19 cellular contexts compared by ENCODE assay signal in genomic region chr7:132765861-132766260, GRCh38.
DNase-seq lines count a peak whose midpoint lies in the region; ATAC-seq and TF ChIP-seq lines count a peak whose summit lies in the region.
"Had no signal": no experiment of that assay in that cellular context is flagged by ENCODE, and none has a peak within 500 bp of the region (broad histone marks: within the 10 kb centered on the region; RNA-seq: fewer than 3 reads in every experiment).

No MANE protein-coding gene starts in this region.

- no peak overlapping the region for H4K8ac ChIP-seq in neuronal stem cell (ENCODE audit: low read depth, low read length)

- DNase-seq in GM23338 (ENCODE audit: low spot score) (no peak), WTC11 (ENCODE audit: low spot score) (no peak), neuronal stem cell (ENCODE audit: low spot score) (no peak), posterior vena cava (ENCODE audit: low spot score) (peak; percentile 56), NCI-H1092 treated with DMSO at 0.1 percent for 48 hours (lab: John Stamatoyannopoulos, UW) (no peak), cortex of kidney (lab: John Stamatoyannopoulos, UW) (no peak)
- no peak for DNase-seq in NK-92 treated with Interleukin-12 subunit alpha and Interleukin-12 subunit beta, amount 100 ng/mL, for 24 hours (lab: John Stamatoyannopoulos, UW)
- DNase-seq: AML-193; Caco-2; Calu3; CD4-positive, alpha-beta T cell; CD8-positive, alpha-beta T cell; DMS79 treated with DMSO at 0.1 percent for 48 hours; GF-D8 had no signal

- no peak overlapping the region for H2BK120ac ChIP-seq in neuronal stem cell (ENCODE audit: low read depth, low read length)

- no peak for TF ChIP-seq CTCF in GM23338 (conservative IDR thresholded peaks at IDR 0.05; ENCODE audit: low read depth in 2 of 2)
- no peak for TF ChIP-seq CTCF in WTC11 (IDR thresholded peaks at IDR 0.05)

- no peak overlapping the region for H3K4ac ChIP-seq in neuronal stem cell (ENCODE audit: low read length)

- no peaks in the 10 kb centered on the region for H3F3A ChIP-seq in GM23338 (replicated peaks; ENCODE audit: low read depth)

- H3K4me1 ChIP-seq in GM23338 (ENCODE audit: insufficient read depth) = no peaks in the 10 kb centered on the region
- no peaks in the 10 kb centered on the region for H3K4me1 ChIP-seq in neuronal stem cell (ENCODE audit: control insufficient read depth in 2 of 2, insufficient read depth in 1 of 2, low read depth in 1 of 2, low read length in 2 of 2)
- H3K4me1 ChIP-seq: Caco-2 had no signal

- H2AK5ac ChIP-seq in neuronal stem cell (ENCODE audit: low read depth, low read length) = no peak overlapping the region

- no peak overlapping the region for H3K4me3 ChIP-seq in GM23338
- no peak overlapping the region for H3K4me3 ChIP-seq in neuronal stem cell (ENCODE audit: low read length in 2 of 2)
- H3K4me3 ChIP-seq: A549; BLaER1 treated with 17β-estradiol and CSF1 and Interleukin-3, amounts not matched to agents 10 nM and 100 nM had no signal

- H2AFZ ChIP-seq in GM23338 (peak overlapping the region; percentile 56), neuronal stem cell (ENCODE audit: low read length) (no peak overlapping the region)

- no peak overlapping the region for H3K9ac ChIP-seq in neuronal stem cell (ENCODE audit: low read depth, low read length, poor library complexity)
- H3K9ac ChIP-seq: BLaER1 treated with 17β-estradiol and CSF1 and Interleukin-3, amounts not matched to agents 10 nM and 100 nM had no signal

- no peak overlapping the region for H3K4me3 Mint-ChIP-seq in GM23338
- no peak overlapping the region for H3K4me3 Mint-ChIP-seq in WTC11
- H3K4me3 Mint-ChIP-seq: B cell; CD4-positive, alpha-beta T cell; CD8-positive, alpha-beta T cell had no signal

- no peak overlapping the region for H3K4me2 ChIP-seq in GM23338
- H3K4me2 ChIP-seq in neuronal stem cell (ENCODE audit: insufficient read depth, low read length, poor library complexity, severe bottlenecking) = no peak overlapping the region
- H3K4me2 ChIP-seq: A549; BLaER1 treated with 17β-estradiol and CSF1 and Interleukin-3, amounts not matched to agents 10 nM and 100 nM had no signal

- H2BK5ac ChIP-seq in neuronal stem cell (ENCODE audit: low read length) = no peak overlapping the region

- H3K36me3 Mint-ChIP-seq in GM23338 (ENCODE audit: low read depth) (no peaks in the 10 kb centered on the region; the same call in 2 of the 3 replicates), WTC11 (peaks cover 10% of the 10 kb centered on the region)

- intact Hi-C loops in posterior vena cava (cut with DNase I) = no loop called here

- no peaks in the 10 kb centered on the region for H3K79me1 ChIP-seq in neuronal stem cell (ENCODE audit: low read depth, low read length)

- H2BK15ac ChIP-seq in neuronal stem cell (ENCODE audit: low read length) = no peak overlapping the region

- no CpG with 5 or more reads among the region's 11 CpGs for WGBS in neuronal stem cell (ENCODE audit: extremely low coverage in 2 of 2, insufficient read length in 2 of 2, insufficient replicate concordance in 1 of 2), 2 donors

- no peak overlapping the region for H3K14ac ChIP-seq in neuronal stem cell (ENCODE audit: low read length)

- ATAC-seq in GM23338 = no peak
- ATAC-seq in WTC11 = no peak
- ATAC-seq: CD8-positive, alpha-beta T cell had no signal

- peaks cover 4% of the 10 kb centered on the region for H3K27me3 Mint-ChIP-seq in GM23338 (ENCODE audit: insufficient read depth, low read depth, poor library complexity)
- H3K27me3 Mint-ChIP-seq in WTC11 (ENCODE audit: low read depth) = no peaks in the 10 kb centered on the region; the same call in 1 of the 2 replicates
- H3K27me3 Mint-ChIP-seq: CD4-positive, alpha-beta T cell had no signal

- H3K27me3 ChIP-seq in GM23338 (ENCODE audit: insufficient read depth) (no peaks in the 10 kb centered on the region), neuronal stem cell (ENCODE audit: control insufficient read depth in 3 of 3, insufficient read depth in 3 of 3, low read depth in 1 of 3, low read length in 3 of 3) (no peaks in the 10 kb centered on the region)
- H3K27me3 ChIP-seq: BLaER1 treated with 17β-estradiol and CSF1 and Interleukin-3, amounts not matched to agents 10 nM and 100 nM had no signal

- no peak overlapping the region for H2BK12ac ChIP-seq in neuronal stem cell (ENCODE audit: low read length)

- H3K23ac ChIP-seq in neuronal stem cell (ENCODE audit: low read depth, low read length, poor library complexity) = no peak overlapping the region

- no peaks in the 10 kb centered on the region for H3K79me2 ChIP-seq in GM23338 (replicated peaks; ENCODE audit: insufficient read depth)

- no peaks in the 10 kb centered on the region for H3K9me3 ChIP-seq in neuronal stem cell (replicated peaks in 1 of 2; ENCODE audit: control insufficient read depth in 2 of 2, insufficient read depth in 1 of 2, low read depth in 1 of 2, low read length in 2 of 2)
- H3K9me3 ChIP-seq: Caco-2 had no signal

- H3K18ac ChIP-seq in neuronal stem cell (ENCODE audit: low read length) = peak overlapping the region; percentile 16

- no peak overlapping the region for H3K27ac Mint-ChIP-seq in GM23338
- H3K27ac Mint-ChIP-seq in WTC11 = 0 out of 2 replicates have a peak overlapping the region, but pooled peaks have one; percentile 50
- H3K27ac Mint-ChIP-seq: B cell; CD4-positive, alpha-beta T cell; CD8-positive, alpha-beta T cell had no signal

- H3K9me2 ChIP-seq in GM23338 (ENCODE audit: insufficient read depth) = 0 out of 2 replicates have a peak, but pooled peaks cover 6% of the 10 kb centered on the region

- H3K9me3 Mint-ChIP-seq in GM23338 = peaks cover 13% of the 10 kb centered on the region
- peaks cover 19% of the 10 kb centered on the region for H3K9me3 Mint-ChIP-seq in WTC11

- POLR2A ChIA-PET in WTC11 (lab: Charles Lee) = no interaction called here

- CTCF ChIA-PET in WTC11 (lab: Charles Lee) = interaction anchor here (1.3 kb wide), 1 partner anchor 370 kb away, joined by 3 read pairs; no protein-coding TSS in a partner anchor

- H3K4me1 Mint-ChIP-seq in GM23338 (0 out of 3 replicates have a peak, but pooled peaks cover under 1% of the 10 kb centered on the region), WTC11 (peaks cover 1% of the 10 kb centered on the region)

- no peak overlapping the region for H4K91ac ChIP-seq in neuronal stem cell (ENCODE audit: low read depth, low read length, poor library complexity)

- H3K27ac ChIP-seq in GM23338 (ENCODE audit: low read depth) = no peak overlapping the region
- H3K27ac ChIP-seq in neuronal stem cell (replicated peaks; ENCODE audit: low read length) = no peak overlapping the region
- H3K27ac ChIP-seq: 22Rv1; BLaER1 treated with 17β-estradiol and CSF1 and Interleukin-3, amounts not matched to agents 10 nM and 100 nM; C4-2B had no signal

- no peaks in the 10 kb centered on the region for H4K20me1 ChIP-seq in GM23338 (replicated peaks; ENCODE audit: insufficient read depth)
- H4K20me1 ChIP-seq: BLaER1 treated with 17β-estradiol and CSF1 and Interleukin-3, amounts not matched to agents 10 nM and 100 nM had no signal

- 0 out of 2 replicates have a peak, but pooled peaks cover 4% of the 10 kb centered on the region for H3K36me3 ChIP-seq in GM23338 (ENCODE audit: insufficient read depth)
- H3K36me3 ChIP-seq in neuronal stem cell (replicated peaks in 1 of 2; ENCODE audit: control insufficient read depth in 2 of 2, insufficient read depth in 2 of 2, low read length in 2 of 2) = no peaks in the 10 kb centered on the region
- H3K36me3 ChIP-seq: BLaER1 treated with 17β-estradiol and CSF1 and Interleukin-3, amounts not matched to agents 10 nM and 100 nM had no signal

TF ChIP-seq in GM23338, 12 proteins besides CTCF, POLR2A, EP300 and RAD21 (continues in another document):
- TF ChIP-seq EZH2phosphoT487 (IDR thresholded peaks at IDR 0.05; ENCODE audit: unreplicated experiment) = no peak

TF ChIP-seq in WTC11, 78 proteins besides CTCF, POLR2A, EP300 and RAD21:
- no peak for TF ChIP-seq ZNF423 (CRISPR knock-in tag; IDR thresholded peaks at IDR 0.05)
- no peak for TF ChIP-seq NFE2L1 (CRISPR knock-in tag; IDR thresholded peaks at IDR 0.05)
- no peak for TF ChIP-seq ZNF219 (CRISPR knock-in tag; IDR thresholded peaks at IDR 0.05; ENCODE audit: borderline replicate concordance)
- TF ChIP-seq NR1H2 (CRISPR knock-in tag; IDR thresholded peaks at IDR 0.05) = no peak
- TF ChIP-seq TEAD1 (CRISPR knock-in tag; IDR thresholded peaks at IDR 0.05) = no peak
- no peak for TF ChIP-seq MLX (CRISPR knock-in tag; IDR thresholded peaks at IDR 0.05)
- TF ChIP-seq AFF4 (CRISPR knock-in tag; IDR thresholded peaks at IDR 0.05; ENCODE audit: borderline replicate concordance) = no peak
